27 cellular contexts compared by ENCODE assay signal in genomic region chr19:50435627-50436026, GRCh38. TPM values are rescaled to one million over a fixed set of nuclear protein-coding genes. Genes with fewer than 3 reads are reported as not detected.
"Had no signal": no experiment of that assay in that cellular context is flagged by ENCODE, and none has a peak within 500 bp of the region (broad histone marks: within the 10 kb centered on the region; RNA-seq: fewer than 3 reads in every experiment).

No MANE protein-coding gene starts in this region.

- H3K36me3 ChIP-seq: esophagus muscularis mucosa, left lung, lower lobe of right lung had no signal

- ATAC-seq: activated naive CD4-positive, alpha-beta T cell treated with anti-CD3 and anti-CD28 coated beads, Interleukin-2, amount 50 U/mL, for 72 hours; activated T-cell treated with anti-CD3 and anti-CD28 coated beads, Interleukin-2, amount 50 U/mL, for 72 hours; foreskin keratinocyte; left lung; lower lobe of right lung; natural killer cell treated with Interleukin-12 subunit alpha and Interleukin-12 subunit beta and Interleukin-15 and Interleukin-18, amount 100 ng/mL, for 72 hours; sciatic nerve had no signal

- H3K27ac ChIP-seq: esophagus muscularis mucosa, foreskin keratinocyte, left lung, lower lobe of right lung, testis had no signal

- DNase-seq: activated CD4-positive, alpha-beta T cell treated with anti-CD3 and anti-CD28 coated beads for 4 hours; activated CD4-positive, alpha-beta T cell treated with anti-CD3 and anti-CD28 coated beads, Interleukin-2, amount 50 U/mL, for 4 hours; activated naive CD4-positive, alpha-beta T cell; activated T-cell treated with anti-CD3 and anti-CD28 coated beads for 4 hours; activated T-cell treated with anti-CD3 and anti-CD28 coated beads, Interleukin-2, amount 50 U/mL, for 72 hours; anterior cingulate cortex; foreskin keratinocyte; lower lobe of right lung; mesendoderm; retina; small intestine; stimulated activated CD4-positive, alpha-beta T cell treated with anti-CD3 and anti-CD28 coated beads, Interleukin-4, amount 100 ng/mL, for 24 hours; stimulated activated naive CD4-positive, alpha-beta T cell; T-helper 1 cell; testis; trophoblast cell had no signal

- H3K9me3 Mint-ChIP-seq: activated naive CD4-positive, alpha-beta T cell treated with anti-CD3 and anti-CD28 coated beads, Interleukin-2, amount 50 U/mL, for 72 hours; activated T-cell treated with anti-CD3 and anti-CD28 coated beads, Interleukin-2, amount 50 U/mL, for 72 hours; central memory CD8-positive, alpha-beta T cell; dendritic cell treated with granulocyte-macrophage colony-stimulating factor and Interleukin-4, amounts not matched to agents 40 ng/mL and 50 ng/mL, for 4 days; natural killer cell treated with Interleukin-12 subunit alpha and Interleukin-12 subunit beta and Interleukin-15 and Interleukin-18, amount 100 ng/mL, for 72 hours; T-helper 2 cell treated with Interferon-gamma antibody and Interleukin-4, amounts not matched to agents 5 μg/mL and 100 μg/mL, for 36 hours had no signal

- H3K4me3 Mint-ChIP-seq: activated T-cell treated with anti-CD3 and anti-CD28 coated beads, Interleukin-2, amount 50 U/mL, for 72 hours; central memory CD8-positive, alpha-beta T cell; dendritic cell treated with granulocyte-macrophage colony-stimulating factor and Interleukin-4, amounts not matched to agents 40 ng/mL and 50 ng/mL, for 4 days; natural killer cell treated with Interleukin-12 subunit alpha and Interleukin-12 subunit beta and Interleukin-15 and Interleukin-18, amount 100 ng/mL, for 72 hours; T-helper 2 cell treated with Interferon-gamma antibody and Interleukin-4, amounts not matched to agents 5 μg/mL and 100 μg/mL, for 36 hours had no signal

- H3K9me3 ChIP-seq: esophagus muscularis mucosa, left lung, lower lobe of right lung, testis had no signal

- H3K4me3 ChIP-seq: esophagus muscularis mucosa, left lung, lower lobe of right lung, testis had no signal

- H3K36me3 Mint-ChIP-seq: activated naive CD4-positive, alpha-beta T cell treated with anti-CD3 and anti-CD28 coated beads, Interleukin-2, amount 50 U/mL, for 72 hours; natural killer cell treated with Interleukin-12 subunit alpha and Interleukin-12 subunit beta and Interleukin-15 and Interleukin-18, amount 100 ng/mL, for 72 hours had no signal

- H3K27me3 ChIP-seq: testis had no signal

- H3K27ac Mint-ChIP-seq: activated naive CD4-positive, alpha-beta T cell treated with anti-CD3 and anti-CD28 coated beads, Interleukin-2, amount 50 U/mL, for 72 hours; activated T-cell treated with anti-CD3 and anti-CD28 coated beads, Interleukin-2, amount 50 U/mL, for 72 hours; dendritic cell treated with granulocyte-macrophage colony-stimulating factor and Interleukin-4, amounts not matched to agents 40 ng/mL and 50 ng/mL, for 4 days; natural killer cell treated with Interleukin-12 subunit alpha and Interleukin-12 subunit beta and Interleukin-15 and Interleukin-18, amount 100 ng/mL, for 72 hours; T-helper 2 cell treated with Interferon-gamma antibody and Interleukin-4, amounts not matched to agents 5 μg/mL and 100 μg/mL, for 36 hours had no signal

- H3K4me1 ChIP-seq: foreskin keratinocyte had no signal

RNA-seq across cellular contexts. Expression of gene MYBPC2, which starts 2.9 kb away (rescaled TPM):
- total RNA-seq: bronchial epithelial cell, esophagus muscularis mucosa, foreskin keratinocyte, lower lobe of right lung, osteocyte, sciatic nerve had no signal
- polyA plus RNA-seq: foreskin keratinocyte had no signal

RNA-seq across cellular contexts. Expression of gene SPIB, which starts 16.9 kb away (rescaled TPM):
- total RNA-seq: bronchial epithelial cell, foreskin keratinocyte, osteocyte had no signal
- polyA plus RNA-seq: foreskin keratinocyte had no signal

RNA-seq across cellular contexts. Expression of gene GARIN5A, which starts 41.0 kb away (rescaled TPM):
- total RNA-seq: posterior vena cava had no signal
